Comparison of ENCODE assay signal across 15 cellular contexts in the genomic region with DNA sequence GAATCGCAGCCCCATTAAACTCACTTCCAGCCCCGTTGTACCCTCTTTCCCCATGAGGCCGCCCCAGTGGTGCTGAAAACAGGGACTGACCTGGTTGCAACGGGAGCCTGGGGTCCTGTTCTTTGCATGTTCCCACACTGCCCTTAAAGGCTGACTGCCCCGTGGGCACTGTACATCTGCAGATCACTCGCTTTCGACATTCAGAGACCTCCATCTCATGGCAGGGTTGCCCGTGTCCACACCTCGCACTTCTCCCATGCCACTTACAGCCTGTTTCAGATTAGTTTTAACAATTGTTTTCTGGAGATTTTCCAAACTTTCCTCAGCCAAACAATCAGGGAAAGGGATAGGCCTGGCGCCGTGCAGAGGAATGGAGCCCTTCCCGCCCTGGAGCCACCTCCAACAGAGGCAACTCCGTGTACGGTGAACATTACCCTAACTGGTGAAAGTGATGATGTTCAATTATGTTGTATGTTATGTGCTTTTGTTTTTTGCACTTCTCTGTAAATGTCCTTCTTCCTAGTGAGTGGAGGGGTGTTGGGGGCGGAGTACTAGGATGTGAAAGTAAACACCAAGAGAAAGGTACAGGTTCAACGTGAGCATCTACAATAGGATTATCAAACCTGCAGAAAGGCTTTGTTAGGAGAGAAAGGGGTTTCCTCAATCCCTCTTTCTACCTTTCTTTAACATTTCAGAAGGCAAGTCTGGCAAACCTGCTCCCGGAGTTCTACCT.
DNase-seq lines count a peak whose midpoint lies in the region; ATAC-seq, FAIRE-seq and TF ChIP-seq lines count a peak whose summit lies in the region.
"Had no signal": no experiment of that assay in that cellular context is flagged by ENCODE, and none has a peak within 500 bp of the region (broad histone marks: within the 10 kb centered on the region; RNA-seq: fewer than 3 reads in every experiment).

No MANE protein-coding gene starts in this region.

- H3K36me3 ChIP-seq in SK-N-SH (replicated peaks in 1 of 2; ENCODE audit: control insufficient read depth in 1 of 2, insufficient read depth in 2 of 2, low read length in 1 of 2) (no peaks in the 10 kb centered on the region), gastrocnemius medialis (no peaks in the 10 kb centered on the region)

- TF ChIP-seq POLR2A in A549 (IDR thresholded peaks at IDR 0.05; ENCODE audit: low read length) = no peak
- no peak for TF ChIP-seq POLR2A in gastrocnemius medialis (IDR thresholded peaks at IDR 0.05)

- H3K4me3 ChIP-seq in A549 (no peak overlapping the region), SK-N-SH (ENCODE audit: low read depth in 2 of 2, low read length in 1 of 2) (no peak overlapping the region), right cardiac atrium (ENCODE audit: low read length) (no peak overlapping the region), gastrocnemius medialis (no peak overlapping the region)
- H3K4me3 ChIP-seq: testis had no signal

- ATAC-seq in A549 (no peak), right cardiac atrium (peak; percentile 45 to 48), gastrocnemius medialis (no peak)
- ATAC-seq: activated T-cell treated with anti-CD3 and anti-CD28 coated beads, Interleukin-2, amount 50 U/mL, for 4 hours had no signal

- peak overlapping the region; percentile 29; the same call in 1 of the 2 replicates for H3K9ac ChIP-seq in SK-N-SH

- peaks cover 52% of the 10 kb centered on the region for H3K4me1 ChIP-seq in A549
- H3K4me1 ChIP-seq in SK-N-SH (ENCODE audit: control insufficient read depth in 1 of 2, insufficient read depth in 2 of 2, low read depth in 1 of 2, low read length in 1 of 2) = peaks cover 0 to 24% of the 10 kb centered on the region in 2 experiments; a peak in 3 of 4 replicates
- H3K4me1 ChIP-seq in right cardiac atrium (ENCODE audit: control insufficient read depth, insufficient read depth, low read length) = peaks cover 9% of the 10 kb centered on the region
- H3K4me1 ChIP-seq in gastrocnemius medialis = peaks cover 35 to 44% of the 10 kb centered on the region in 2 donors

- CTCF ChIA-PET in A549 (lab: Yijun Ruan, JAX) = no interaction called here
- CTCF ChIA-PET in SK-N-SH (lab: Yijun Ruan, JAX) = no interaction called here

- no peaks in the 10 kb centered on the region for H3K9me2 ChIP-seq in SK-N-SH

- H3K4me2 ChIP-seq in A549 (peak overlapping the region; percentile 80), SK-N-SH (no peak overlapping the region)

- no peak overlapping the region for H2AFZ ChIP-seq in SK-N-SH (ENCODE audit: low read depth)

- in situ Hi-C loops in gastrocnemius medialis (cut with MboI; ENCODE audit: low sequenced_read_pairs in 4 of 4) = no loop called here

- no peak for TF ChIP-seq RAD21 in A549 (conservative IDR thresholded peaks at IDR 0.05 in 1 of 2, IDR thresholded peaks at IDR 0.05 in 1 of 2)
- TF ChIP-seq RAD21 in SK-N-SH (IDR thresholded peaks at IDR 0.05; ENCODE audit: low read length) = no peak

- DNase-seq in A549 (ENCODE audit: low read depth in 1 of 2, low spot score in 1 of 2) = no peak
- DNase-seq in SK-N-SH = no peak
- peak in 2 of 3 donors; percentile 55 to 60 for DNase-seq in right cardiac atrium
- DNase-seq in gastrocnemius medialis = no peak
- no peak for DNase-seq in NCI-H128 (lab: John Stamatoyannopoulos, UW; ENCODE audit: unreplicated experiment)
- no peak for DNase-seq in SK-N-DZ (ENCODE audit: low spot score)
- no peak for DNase-seq in stimulated activated CD4-positive, alpha-beta T cell treated with anti-CD3 and anti-CD28 coated beads, Interleukin-4, amount 100 ng/mL, for 24 hours
- no peak for DNase-seq in MV-4-11 (lab: John Stamatoyannopoulos, UW)
- DNase-seq: activated naive CD8-positive, alpha-beta T cell treated with anti-CD3 and anti-CD28 coated beads, Interleukin-2, amount 10 ng/mL, durations not matched to agents 7 days and 5 days; activated T-cell treated with anti-CD3 and anti-CD28 coated beads, Interleukin-2, amount 50 U/mL, for 4 hours; central memory CD4-positive, alpha-beta T cell; NCI-H1436 treated with DMSO at 0.1 percent for 48 hours; NCI-H2227 treated with DMSO at 0.1 percent for 48 hours; posterior cingulate gyrus; testis had no signal

- peaks cover 31% of the 10 kb centered on the region for H3F3A ChIP-seq in SK-N-SH (replicated peaks; ENCODE audit: insufficient read depth)

- POLR2A ChIA-PET in A549 (lab: Yijun Ruan, JAX) = no interaction called here
- POLR2A ChIA-PET in SK-N-SH (lab: Yijun Ruan, JAX) = no interaction called here

- no peak for FAIRE-seq in A549 (lab: Jason Lieb, UNC)

- TF ChIP-seq CTCF in A549 (IDR thresholded peaks at IDR 0.05) (no peak), SK-N-SH (IDR thresholded peaks at IDR 0.05) (no peak), gastrocnemius medialis (IDR thresholded peaks at IDR 0.05 in 4 of 5, conservative IDR thresholded peaks at IDR 0.05 in 1 of 5) (no peak)

- no peaks in the 10 kb centered on the region for H3K27me3 ChIP-seq in SK-N-SH (ENCODE audit: insufficient read depth)
- H3K27me3 ChIP-seq in right cardiac atrium (ENCODE audit: control insufficient read depth, insufficient read depth) = no peaks in the 10 kb centered on the region
- H3K27me3 ChIP-seq in gastrocnemius medialis = no peaks in the 10 kb centered on the region
- H3K27me3 ChIP-seq: testis had no signal

- intact Hi-C loops in right cardiac atrium (cut with DNase I) (loop anchor here in 2 of 4 donors (10.0 kb wide), 2 partner anchors 71 to 261 kb away; a partner anchor contains a TSS), gastrocnemius medialis (cut with DNase I; ENCODE audit: low total_unique reads) (loop anchor here (2.0 kb wide), 2 partner anchors 51 to 263 kb away; a partner anchor contains a TSS)

- TF ChIP-seq EP300 in A549 (IDR thresholded peaks at IDR 0.05) (no peak), SK-N-SH (IDR thresholded peaks at IDR 0.05; ENCODE audit: borderline replicate concordance in 1 of 2, low read depth in 1 of 2, low read length in 1 of 2) (no peak)

- no peaks in the 10 kb centered on the region for H3K79me2 ChIP-seq in SK-N-SH (ENCODE audit: insufficient read depth)

- 95% methylated on average over 17 of the region's 17 CpGs for WGBS in A549 (ENCODE audit: missing lambda C conversion rate)
- 96% methylated on average over 16 of the region's 17 CpGs for WGBS in SK-N-SH (ENCODE audit: low lambda C conversion rate)
- WGBS in right cardiac atrium = 59% methylated on average over 17 of the region's 17 CpGs

- H3K9me3 ChIP-seq in A549 = no peaks in the 10 kb centered on the region
- H3K9me3 ChIP-seq in SK-N-SH = no peaks in the 10 kb centered on the region
- no peaks in the 10 kb centered on the region for H3K9me3 ChIP-seq in right cardiac atrium (ENCODE audit: control insufficient read depth, low read length)
- no peaks in the 10 kb centered on the region for H3K9me3 ChIP-seq in gastrocnemius medialis
- H3K9me3 ChIP-seq: testis had no signal

- H3K27ac ChIP-seq in A549 (peak overlapping the region; percentile 74 to 84), SK-N-SH (ENCODE audit: low read depth in 2 of 2, low read length in 1 of 2) (peak overlapping the region in 1 of 2 experiments; percentile 82; a peak in 3 of 4 replicates), right cardiac atrium (ENCODE audit: low read length) (peak overlapping the region; percentile 81), gastrocnemius medialis (peak overlapping the region; percentile 48 to 75 (median 56))
- H3K27ac ChIP-seq: testis had no signal

- H4K20me1 ChIP-seq in SK-N-SH (ENCODE audit: insufficient read depth) = no peaks in the 10 kb centered on the region

TF ChIP-seq in A549, 52 proteins besides CTCF, POLR2A, EP300 and RAD21 (continues in another document):
- TF ChIP-seq NPAS2 (CRISPR knock-in tag; IDR thresholded peaks at IDR 0.05; ENCODE audit: borderline replicate concordance) (no peak), RCOR1 (IDR thresholded peaks at IDR 0.05; ENCODE audit: low read depth, low read length) (no peak), KDM1A (IDR thresholded peaks at IDR 0.05; ENCODE audit: low read depth) (no peak), RFX5 (IDR thresholded peaks at IDR 0.05) (no peak), TP53 (CRISPR knock-in tag; IDR thresholded peaks at IDR 0.05) (no peak), ZNF302 (CRISPR knock-in tag; IDR thresholded peaks at IDR 0.05) (no peak)
- TF ChIP-seq, protein P1, sequence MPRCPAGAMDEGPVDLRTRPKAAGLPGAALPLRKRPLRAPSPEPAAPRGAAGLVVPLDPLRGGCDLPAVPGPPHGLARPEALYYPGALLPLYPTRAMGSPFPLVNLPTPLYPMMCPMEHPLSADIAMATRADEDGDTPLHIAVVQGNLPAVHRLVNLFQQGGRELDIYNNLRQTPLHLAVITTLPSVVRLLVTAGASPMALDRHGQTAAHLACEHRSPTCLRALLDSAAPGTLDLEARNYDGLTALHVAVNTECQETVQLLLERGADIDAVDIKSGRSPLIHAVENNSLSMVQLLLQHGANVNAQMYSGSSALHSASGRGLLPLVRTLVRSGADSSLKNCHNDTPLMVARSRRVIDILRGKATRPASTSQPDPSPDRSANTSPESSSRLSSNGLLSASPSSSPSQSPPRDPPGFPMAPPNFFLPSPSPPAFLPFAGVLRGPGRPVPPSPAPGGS (IDR thresholded peaks at IDR 0.05) = no peak

TF ChIP-seq in SK-N-SH, 30 proteins besides CTCF, POLR2A, EP300 and RAD21:
- TF ChIP-seq SMC3 (IDR thresholded peaks at IDR 0.05; ENCODE audit: low read depth, low read length) (no peak), RCOR1 (IDR thresholded peaks at IDR 0.05; ENCODE audit: low read length) (no peak), RFX5 (IDR thresholded peaks at IDR 0.05; ENCODE audit: low read length) (no peak), JUND (IDR thresholded peaks at IDR 0.05) (no peak), YY1 (IDR thresholded peaks at IDR 0.05; ENCODE audit: low read depth) (no peak), TCF12 (IDR thresholded peaks at IDR 0.05) (no peak), MEF2A (IDR thresholded peaks at IDR 0.05; ENCODE audit: borderline replicate concordance, low read depth) (no peak), CHD2 (IDR thresholded peaks at IDR 0.05; ENCODE audit: low read length, partially characterized antibody) (no peak), NFIC (IDR thresholded peaks at IDR 0.05; ENCODE audit: borderline replicate concordance) (no peak), FOXM1 (IDR thresholded peaks at IDR 0.05; ENCODE audit: low read depth) (no peak), ELF1 (IDR thresholded peaks at IDR 0.05) (no peak), SIN3A (IDR thresholded peaks at IDR 0.05; ENCODE audit: borderline replicate concordance, low read depth, low read length) (no peak), MXI1 (IDR thresholded peaks at IDR 0.05; ENCODE audit: low read depth, low read length) (no peak), RXRA (IDR thresholded peaks at IDR 0.05; ENCODE audit: borderline replicate concordance, low read depth) (no peak), FOXJ3 (CRISPR knock-in tag; IDR thresholded peaks at IDR 0.05) (no peak), FOSL2 (IDR thresholded peaks at IDR 0.05; ENCODE audit: borderline replicate concordance, low read depth) (no peak)
TF ChIP-seq in SK-N-SH: peak in this region for 0.

Comparison
In these comparisons a context has a peak if more than half of its experiments do, and no peak if none do; other contexts are left out.
1. ATAC-seq: peak in right cardiac atrium (2 of 2); none in A549 (0 of 2) and gastrocnemius medialis (0 of 2).
2. DNase-seq: peak in right cardiac atrium (2 of 3); none in A549 (0 of 2), SK-N-SH (single experiment), gastrocnemius medialis (0 of 2), NCI-H128 (single experiment), SK-N-DZ (single experiment), stimulated activated CD4-positive, alpha-beta T cell treated with anti-CD3 and anti-CD28 coated beads, Interleukin-4, amount 100 ng/mL, for 24 hours (single experiment) and MV-4-11 (single experiment).